10 cellular contexts compared by ENCODE assay signal in the genomic region with DNA sequence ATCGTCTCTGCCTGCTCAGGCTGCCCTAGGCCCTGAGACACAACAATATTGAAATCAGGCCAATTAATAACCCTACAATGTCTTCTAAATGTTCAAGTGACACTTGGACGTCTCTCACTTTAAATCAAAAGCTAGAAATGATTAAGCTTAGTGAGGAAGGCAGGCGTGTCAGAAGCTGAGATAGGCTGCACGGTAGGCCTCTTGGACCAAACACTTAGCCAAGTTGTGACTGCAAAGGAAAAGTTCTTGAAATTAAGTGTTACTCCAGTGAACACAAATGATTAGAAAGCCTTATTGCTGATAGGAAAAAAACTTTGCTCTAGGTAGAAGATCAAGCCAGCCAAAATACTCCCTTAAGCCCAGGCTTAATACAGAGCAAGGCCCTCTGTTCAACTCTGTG. TPM values are rescaled to one million over a fixed set of nuclear protein-coding genes. Genes with fewer than 3 reads are reported as not detected.
DNase-seq lines count a peak whose midpoint lies in the region; ATAC-seq, FAIRE-seq and TF ChIP-seq lines count a peak whose summit lies in the region.
"Had no signal": no experiment of that assay in that cellular context is flagged by ENCODE, and none has a peak within 500 bp of the region (broad histone marks: within the 10 kb centered on the region; RNA-seq: fewer than 3 reads in every experiment).

No MANE protein-coding gene starts in this region.

- H3K9me3 ChIP-seq in gastroesophageal sphincter (no peaks in the 10 kb centered on the region), spleen (no peaks in the 10 kb centered on the region)

- 53 to 61% methylated on average over 3 to 4 of the region's 4 CpGs for WGBS in gastroesophageal sphincter (ENCODE audit: low coverage in 1 of 2), 2 donors
- 57 to 75% (median 68%) methylated on average over 4 of the region's 4 CpGs for WGBS in spleen, 5 donors

- TF ChIP-seq CTCF in gastroesophageal sphincter (IDR thresholded peaks at IDR 0.05), result no peak
- TF ChIP-seq CTCF in spleen (IDR thresholded peaks at IDR 0.05 in 8 of 11, conservative IDR thresholded peaks at IDR 0.05 in 3 of 11), result no peak

- H3K27ac ChIP-seq in gastroesophageal sphincter (peak overlapping the region in 3 of 4 donors; percentile 15 to 92 (median 39)), spleen (peak overlapping the region in 6 of 8 donors; percentile 29 to 95 (median 91))

- TF ChIP-seq EP300 in gastroesophageal sphincter (IDR thresholded peaks at IDR 0.05), result no peak

- H3K4me1 ChIP-seq in gastroesophageal sphincter (peaks cover 0 to 56% (median 5%) of the 10 kb centered on the region in 3 donors), spleen (peaks cover 16 to 78% (median 41%) of the 10 kb centered on the region in 6 donors)

- H3K27me3 ChIP-seq in gastroesophageal sphincter, result no peaks in the 10 kb centered on the region
- no peaks in the 10 kb centered on the region for H3K27me3 ChIP-seq in spleen (replicated peaks in 1 of 7)

- H3K4me3 ChIP-seq in gastroesophageal sphincter (no peak overlapping the region), spleen (peak overlapping the region in 3 of 8 donors; percentile 93 to 99 (median 99))

- intact Hi-C loops in spleen (cut with DNase I; ENCODE audit: low total_unique reads), result no loop called here

- TF ChIP-seq POLR2A in gastroesophageal sphincter (IDR thresholded peaks at IDR 0.05), result no peak
- TF ChIP-seq POLR2A in spleen (IDR thresholded peaks at IDR 0.05), result no peak

- no peak for DNase-seq in RCC 7860 (ENCODE audit: low spot score)
- DNase-seq in spleen, result no peak
- DNase-seq in NCI-H1436 treated with DMSO at 0.1 percent for 48 hours (lab: John Stamatoyannopoulos, UW), result no peak
- no peak for DNase-seq in NCI-H1694 treated with DMSO at 0.1 percent for 48 hours (lab: John Stamatoyannopoulos, UW)
- DNase-seq in effector CD4-positive, alpha-beta T cell, result no peak
- DNase-seq: NCI-H1417; stimulated activated CD4-positive, alpha-beta T cell treated with anti-CD3 and anti-CD28 coated beads, Interleukin-4, amount 100 ng/mL, for 24 hours had no signal

- FAIRE-seq in RCC 7860 (lab: Jason Lieb, UNC), result peak; percentile 50
- FAIRE-seq: endometrium had no signal

- ATAC-seq in GM21619 (IDR thresholded peaks at IDR 0.05; ENCODE audit: unreplicated experiment) (peak; percentile 18), gastroesophageal sphincter (no peak)

- no peaks in the 10 kb centered on the region for H3K36me3 ChIP-seq in gastroesophageal sphincter
- H3K36me3 ChIP-seq in spleen, result peaks cover 0 to 9% (median 0%) of the 10 kb centered on the region in 6 donors

RNA-seq across cellular contexts. Expression of gene HPS3, which starts 2.2 kb away (rescaled TPM):
- total RNA-seq in gastroesophageal sphincter, result 10 to 100 TPM; 13.7 to 18.3 (median 14.7) TPM
- total RNA-seq in spleen, result 10 to 100 TPM; 27.4 to 59.7 (median 41.9) TPM
- polyA plus RNA-seq in spleen, result 10 to 100 TPM; 16.2 to 18.8 (median 17.4) TPM

RNA-seq across cellular contexts. Expression of gene HLTF, which starts 45.3 kb away (rescaled TPM):
- total RNA-seq in gastroesophageal sphincter, result 10 to 100 TPM; 18.3 to 28.2 (median 23.0) TPM
- total RNA-seq in spleen, result 10 to 100 TPM; 18.4 to 26.5 (median 20.4) TPM
- 1 to 10 TPM; 5.4 to 6.9 (median 6.5) TPM for polyA plus RNA-seq in spleen
